Comparison of ENCODE assay signal across 8 cellular contexts in the genomic region with DNA sequence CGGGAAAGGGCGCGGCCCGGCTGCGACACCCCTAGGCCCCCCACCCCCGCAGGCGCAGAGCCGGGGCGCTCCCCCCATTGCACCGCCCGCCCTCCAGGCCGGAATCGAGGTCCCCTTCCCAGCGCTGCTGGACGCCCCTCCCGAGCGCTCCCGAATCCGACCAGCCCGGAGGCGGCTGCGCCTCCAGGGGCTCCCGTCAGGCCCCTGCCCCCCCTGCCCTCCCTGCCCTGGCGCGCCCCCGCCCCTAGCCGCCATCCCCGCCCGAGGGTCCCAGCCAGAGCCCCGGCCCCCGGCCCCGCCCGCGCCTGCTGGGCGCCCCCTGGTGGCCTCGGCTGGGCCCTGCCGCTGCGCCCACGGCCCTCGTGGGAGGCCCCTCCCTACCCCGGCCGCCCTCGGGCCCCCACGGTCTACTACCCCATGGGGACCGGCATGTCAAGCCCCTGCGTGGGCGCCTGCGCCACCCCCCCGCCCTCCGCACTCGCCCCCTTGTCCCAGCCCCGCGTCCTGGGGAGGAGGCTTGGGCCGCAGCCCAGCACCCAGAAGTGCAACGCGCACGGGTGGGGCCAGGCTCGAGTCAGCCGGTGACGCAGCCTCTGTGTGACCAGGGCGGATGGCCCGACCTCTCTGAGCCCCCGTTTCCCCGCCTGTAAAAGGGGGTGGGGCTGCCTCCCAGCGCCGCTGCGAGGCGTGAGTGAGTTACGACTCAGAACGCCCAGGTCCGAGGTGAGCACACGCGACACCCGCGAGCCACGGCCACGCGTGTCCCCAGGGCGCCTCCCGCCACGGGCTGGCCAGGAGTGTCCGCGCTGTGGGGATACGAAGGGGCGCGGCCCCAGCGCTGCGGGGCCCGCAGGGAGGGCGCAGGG.
DNase-seq lines count a peak whose midpoint lies in the region; ATAC-seq and TF ChIP-seq lines count a peak whose summit lies in the region.

No MANE protein-coding gene starts in this region.

- no peaks in the 10 kb centered on the region for H3K36me3 Mint-ChIP-seq in osteocyte (ENCODE audit: unreplicated experiment)

- intact Hi-C loops in tibial artery (cut with DNase I; ENCODE audit: low total_unique reads), result no loop called here

- TF ChIP-seq CTCF in osteocyte (IDR thresholded peaks at IDR 0.05) (peak; percentile 81), tibial artery (IDR thresholded peaks at IDR 0.05) (peak; percentile 20 to 54)

- H3K27ac Mint-ChIP-seq in osteocyte (ENCODE audit: unreplicated experiment), result no peak overlapping the region

- no peaks in the 10 kb centered on the region for H3K27me3 Mint-ChIP-seq in osteocyte (ENCODE audit: unreplicated experiment)

- peaks cover 6% of the 10 kb centered on the region for H3K4me1 Mint-ChIP-seq in osteocyte (ENCODE audit: unreplicated experiment)

- ATAC-seq in HG02763 (IDR thresholded peaks at IDR 0.05; ENCODE audit: unreplicated experiment), result no peak

- DNase-seq in AG08395 (ENCODE audit: low spot score) (peak; percentile 90), H7 (peak; percentile 95), SIG-M5 treated with dmso at 0.1 percent for 504 hours (lab: John Stamatoyannopoulos, UW; ENCODE audit: unreplicated experiment) (peak; percentile 46), foreskin melanocyte (peak; percentile 25), osteocyte (ENCODE audit: extremely low spot score, unreplicated experiment) (no peak), tibial artery (peak; percentile 83 to 88)
- peak; percentile 92 for DNase-seq in activated effector memory CD4-positive, alpha-beta T cell treated with anti-CD3 and anti-CD28 coated beads, Interleukin-2, amount 50 U/mL, for 16 hours

- H3K4me3 ChIP-seq in H7 (ENCODE audit: insufficient read depth, low read depth, low read length) (peak overlapping the region; percentile 60), tibial artery (peak overlapping the region; percentile 58 to 61)

- H3K36me3 ChIP-seq in H7 (replicated peaks; ENCODE audit: control insufficient read depth, insufficient read depth, low read length) (no peaks in the 10 kb centered on the region), tibial artery (no peaks in the 10 kb centered on the region)

- H3K4me3 Mint-ChIP-seq in osteocyte (ENCODE audit: unreplicated experiment), result peak overlapping the region; percentile 68

- peaks cover 0 to 30% (median 21%) of the 10 kb centered on the region in 4 donors for H3K4me1 ChIP-seq in tibial artery

- no peaks in the 10 kb centered on the region for H3K27me3 ChIP-seq in H7 (ENCODE audit: control insufficient read depth, insufficient read depth, low read length)
- peaks cover 0 to 49% of the 10 kb centered on the region in 2 donors for H3K27me3 ChIP-seq in tibial artery

- H3K9me3 ChIP-seq in tibial artery, result no peaks in the 10 kb centered on the region

- H3K27ac ChIP-seq in tibial artery, result peak overlapping the region; percentile 69 to 72

- peaks cover 6% of the 10 kb centered on the region for H3K9me3 Mint-ChIP-seq in osteocyte (ENCODE audit: unreplicated experiment)
